Comparison of ENCODE assay signal across 17 cellular contexts in genomic region chr5:16679863-16680262, GRCh38.
DNase-seq lines count a peak whose midpoint lies in the region; FAIRE-seq and TF ChIP-seq lines count a peak whose summit lies in the region.
"Had no signal": no experiment of that assay in that cellular context is flagged by ENCODE, and none has a peak within 500 bp of the region (broad histone marks: within the 10 kb centered on the region; RNA-seq: fewer than 3 reads in every experiment).

No MANE protein-coding gene starts in this region.

- no peak overlapping the region for H2AFZ ChIP-seq in H9 (ENCODE audit: low read length)
- H2AFZ ChIP-seq: GM23248 had no signal

- H3K4me2 ChIP-seq in H9 (ENCODE audit: insufficient read depth, insufficient read length, low read length): no peak overlapping the region
- H3K4me2 ChIP-seq: KMS-11 had no signal

- no peak overlapping the region for H3K14ac ChIP-seq in H9 (ENCODE audit: insufficient read depth, low read length)

- CTCF ChIA-PET in BJ (lab: Yijun Ruan, JAX): interaction anchor here (1.4 kb wide), 1 partner anchor 10 kb away, joined by 6 read pairs; no protein-coding TSS in a partner anchor

- DNase-seq in BJ (ENCODE audit: low read depth) (no peak), H9 (peak; percentile 55), WERI-Rb-1 (peak; percentile 61), iPS-NIHi11 (ENCODE audit: low spot score) (peak; percentile 70), GM12892 (ENCODE audit: insufficient read length) (no peak), cortex of kidney (lab: John Stamatoyannopoulos, UW) (no peak), DMS 273 (lab: John Stamatoyannopoulos, UW; ENCODE audit: unreplicated experiment) (no peak)
- DNase-seq: activated CD4-positive, alpha-beta memory T cell treated with anti-CD3 and anti-CD28 coated beads for 36 hours; CD4-positive, CD25-positive, alpha-beta regulatory T cell; central memory CD4-positive, alpha-beta T cell; foreskin fibroblast; GM23248 had no signal

- H3K27me3 ChIP-seq in BJ (ENCODE audit: control insufficient read depth, insufficient read depth, low read length) (no peaks in the 10 kb centered on the region), H9 (ENCODE audit: insufficient read depth, low read length) (no peaks in the 10 kb centered on the region), WERI-Rb-1 (ENCODE audit: insufficient read depth, low read depth, severe bottlenecking) (no peaks in the 10 kb centered on the region)

- no peaks in the 10 kb centered on the region for H3K4me1 ChIP-seq in H9 (ENCODE audit: insufficient read depth, low read length)

- no peak for FAIRE-seq in GM12892 (lab: Jason Lieb, UNC)

- POLR2A ChIA-PET in BJ (lab: Charles Lee): no interaction called here

- H4K91ac ChIP-seq in H9 (ENCODE audit: insufficient read length, low read depth, low read length): no peak overlapping the region

- H3T11ph ChIP-seq in H9 (ENCODE audit: low read length): no peak overlapping the region

- no peaks in the 10 kb centered on the region for H3K23me2 ChIP-seq in H9 (ENCODE audit: insufficient read length, low read depth, low read length, poor library complexity, severe bottlenecking)

- no peak overlapping the region for H2BK20ac ChIP-seq in H9 (ENCODE audit: low read depth, low read length, poor library complexity, severe bottlenecking)

- no peak overlapping the region for H2AK5ac ChIP-seq in H9 (ENCODE audit: insufficient read length, low read length)

- H3K4me1 Mint-ChIP-seq in H9: no peaks in the 10 kb centered on the region
- H3K4me1 Mint-ChIP-seq: CD4-positive, CD25-positive, alpha-beta regulatory T cell; stimulated activated memory B cell treated with anti-CD40 and anti-IgM and Interleukin-4, amounts not matched to agents 10 μg/mL and 1 μg/mL and 100 μg/mL, for 72 hours had no signal

- no peak overlapping the region for H3K56ac ChIP-seq in H9 (ENCODE audit: insufficient read length, low read depth, low read length)

- H4K20me1 ChIP-seq in H9 (ENCODE audit: control insufficient read depth, insufficient read depth, insufficient read length): peaks cover 2% of the 10 kb centered on the region

- H3K79me2 ChIP-seq in H9 (ENCODE audit: insufficient read depth, low read length): no peaks in the 10 kb centered on the region

- H3K9me3 Mint-ChIP-seq in H9: no peaks in the 10 kb centered on the region
- H3K9me3 Mint-ChIP-seq: activated CD4-positive, alpha-beta memory T cell treated with anti-CD3 and anti-CD28 coated beads for 36 hours; activated T-helper 1 cell treated with anti-CD3 and anti-CD28 coated beads, Interleukin-12 subunit alpha, Interleukin-12 subunit beta, Interleukin-2, Interleukin-4 antibody, amounts not matched to agents 30 ng/mL and 10 ng/mL and 1 ng/mL, durations not matched to agents 14 hours and 24 hours and 36 hours; CD4-positive, CD25-positive, alpha-beta regulatory T cell; type B pancreatic cell had no signal

- no peak overlapping the region for H3K4ac ChIP-seq in H9 (ENCODE audit: low read depth, low read length)

- H3K36me3 Mint-ChIP-seq in H9 (ENCODE audit: insufficient read depth in 1 of 3, low read depth in 3 of 3): peaks cover 58 to 96% (median 89%) of the 10 kb centered on the region in 3 experiments
- H3K36me3 Mint-ChIP-seq: activated CD4-positive, alpha-beta memory T cell treated with anti-CD3 and anti-CD28 coated beads for 36 hours; CD4-positive, CD25-positive, alpha-beta regulatory T cell; stimulated activated memory B cell treated with anti-CD40 and anti-IgM and Interleukin-4, amounts not matched to agents 10 μg/mL and 1 μg/mL and 100 μg/mL, for 72 hours had no signal

- H3K18ac ChIP-seq in H9 (ENCODE audit: insufficient read length, low read depth, low read length): no peak overlapping the region

- H2BK15ac ChIP-seq in H9 (ENCODE audit: low read depth, low read length): no peak overlapping the region

- H3K27ac Mint-ChIP-seq in H9: no peak overlapping the region
- H3K27ac Mint-ChIP-seq: activated CD4-positive, alpha-beta memory T cell treated with anti-CD3 and anti-CD28 coated beads for 36 hours; activated T-helper 1 cell treated with anti-CD3 and anti-CD28 coated beads, Interleukin-12 subunit alpha, Interleukin-12 subunit beta, Interleukin-2, Interleukin-4 antibody, amounts not matched to agents 30 ng/mL and 10 ng/mL and 1 ng/mL, durations not matched to agents 14 hours and 24 hours and 36 hours; CD4-positive, CD25-positive, alpha-beta regulatory T cell; stimulated activated memory B cell treated with anti-CD40 and anti-IgM and Interleukin-4, amounts not matched to agents 10 μg/mL and 1 μg/mL and 100 μg/mL, for 72 hours; type B pancreatic cell had no signal

- WGBS in H9 (ENCODE audit: extremely low coverage, insufficient read length, low lambda C conversion rate): no CpG with 5 or more reads among the region's 14 CpGs

- H3K4me3 ChIP-seq in BJ (ENCODE audit: low read depth, low read length) (no peak overlapping the region), WERI-Rb-1 (ENCODE audit: low read depth, low read length) (no peak overlapping the region)
- H3K4me3 ChIP-seq: GM23248 had no signal

- no peak overlapping the region for H4K8ac ChIP-seq in H9 (replicated peaks; ENCODE audit: insufficient read length, low read depth, low read length)

- H3K79me1 ChIP-seq in H9 (ENCODE audit: insufficient read depth, low read depth, low read length, poor library complexity, severe bottlenecking): no peaks in the 10 kb centered on the region

- H3K4me3 Mint-ChIP-seq in H9: no peak overlapping the region
- H3K4me3 Mint-ChIP-seq: activated CD4-positive, alpha-beta memory T cell treated with anti-CD3 and anti-CD28 coated beads for 36 hours; activated T-helper 1 cell treated with anti-CD3 and anti-CD28 coated beads, Interleukin-12 subunit alpha, Interleukin-12 subunit beta, Interleukin-2, Interleukin-4 antibody, amounts not matched to agents 30 ng/mL and 10 ng/mL and 1 ng/mL, durations not matched to agents 14 hours and 24 hours and 36 hours; CD4-positive, CD25-positive, alpha-beta regulatory T cell; stimulated activated memory B cell treated with anti-CD40 and anti-IgM and Interleukin-4, amounts not matched to agents 10 μg/mL and 1 μg/mL and 100 μg/mL, for 72 hours; type B pancreatic cell had no signal

- 0 out of 2 replicates have a peak, but pooled peaks have one; percentile 9 for TF ChIP-seq CTCF in BJ (IDR thresholded peaks at IDR 0.05; ENCODE audit: insufficient read depth, low read depth, low read length)
- peak; percentile 57 for TF ChIP-seq CTCF in H9 (conservative IDR thresholded peaks at IDR 0.05)
- peak; percentile 76 for TF ChIP-seq CTCF in WERI-Rb-1 (IDR thresholded peaks at IDR 0.05; ENCODE audit: low read depth, low read length)

- no peak overlapping the region for H3K27ac ChIP-seq in H9 (ENCODE audit: insufficient read length, low read depth, low read length)
- H3K27ac ChIP-seq in WERI-Rb-1: no peak overlapping the region
- H3K27ac ChIP-seq: GM23248, KMS-11 had no signal

- H3K9me3 ChIP-seq in H9 (ENCODE audit: control insufficient read depth, low read depth, low read length) (no peaks in the 10 kb centered on the region), WERI-Rb-1 (ENCODE audit: severe bottlenecking) (no peaks in the 10 kb centered on the region)

- H2BK5ac ChIP-seq in H9 (ENCODE audit: insufficient read length, low read length): no peak overlapping the region

- H3K36me3 ChIP-seq in BJ (ENCODE audit: control insufficient read depth, insufficient read depth, low read length) (peaks cover 28% of the 10 kb centered on the region), WERI-Rb-1 (peaks cover 94% of the 10 kb centered on the region)

- no peak for TF ChIP-seq POLR2A in GM12892 (IDR thresholded peaks at IDR 0.05; ENCODE audit: low read depth, low read length)

- no peak overlapping the region for H2BK12ac ChIP-seq in H9 (ENCODE audit: insufficient read length, low read depth, low read length)

- no peaks in the 10 kb centered on the region; the same call in 1 of the 2 replicates for H3K27me3 Mint-ChIP-seq in H9 (ENCODE audit: low read depth)
- H3K27me3 Mint-ChIP-seq: progenitor cell of endocrine pancreas; stimulated activated memory B cell treated with anti-CD40 and anti-IgM and Interleukin-4, amounts not matched to agents 10 μg/mL and 1 μg/mL and 100 μg/mL, for 72 hours; type B pancreatic cell had no signal

- H2BK120ac ChIP-seq in H9 (ENCODE audit: low read depth, low read length, poor library complexity, severe bottlenecking): no peak overlapping the region

- no peak overlapping the region for H4K5ac ChIP-seq in H9 (ENCODE audit: insufficient read length, low read depth, low read length)

- H3K23ac ChIP-seq in H9 (ENCODE audit: insufficient read length, low read depth, low read length): no peak overlapping the region

- H3K9ac ChIP-seq in H9 (ENCODE audit: extremely low read depth, insufficient read length, low read length): no peak overlapping the region
- H3K9ac ChIP-seq: GM23248, KMS-11 had no signal

Comparison
In these comparisons a context has a peak if more than half of its experiments do, and no peak if none do; other contexts are left out.
1. DNase-seq: peak in H9 (single experiment), WERI-Rb-1 (single experiment) and iPS-NIHi11 (single experiment); none in BJ (single experiment), GM12892 (single experiment), cortex of kidney (single experiment) and DMS 273 (single experiment).
2. CTCF ChIP-seq: peak in every context shown above with its lines; median percentile 76 in WERI-Rb-1; 57 in H9; 9 in BJ.